ENCODE assay signal across 8 cellular contexts in the genomic region with DNA sequence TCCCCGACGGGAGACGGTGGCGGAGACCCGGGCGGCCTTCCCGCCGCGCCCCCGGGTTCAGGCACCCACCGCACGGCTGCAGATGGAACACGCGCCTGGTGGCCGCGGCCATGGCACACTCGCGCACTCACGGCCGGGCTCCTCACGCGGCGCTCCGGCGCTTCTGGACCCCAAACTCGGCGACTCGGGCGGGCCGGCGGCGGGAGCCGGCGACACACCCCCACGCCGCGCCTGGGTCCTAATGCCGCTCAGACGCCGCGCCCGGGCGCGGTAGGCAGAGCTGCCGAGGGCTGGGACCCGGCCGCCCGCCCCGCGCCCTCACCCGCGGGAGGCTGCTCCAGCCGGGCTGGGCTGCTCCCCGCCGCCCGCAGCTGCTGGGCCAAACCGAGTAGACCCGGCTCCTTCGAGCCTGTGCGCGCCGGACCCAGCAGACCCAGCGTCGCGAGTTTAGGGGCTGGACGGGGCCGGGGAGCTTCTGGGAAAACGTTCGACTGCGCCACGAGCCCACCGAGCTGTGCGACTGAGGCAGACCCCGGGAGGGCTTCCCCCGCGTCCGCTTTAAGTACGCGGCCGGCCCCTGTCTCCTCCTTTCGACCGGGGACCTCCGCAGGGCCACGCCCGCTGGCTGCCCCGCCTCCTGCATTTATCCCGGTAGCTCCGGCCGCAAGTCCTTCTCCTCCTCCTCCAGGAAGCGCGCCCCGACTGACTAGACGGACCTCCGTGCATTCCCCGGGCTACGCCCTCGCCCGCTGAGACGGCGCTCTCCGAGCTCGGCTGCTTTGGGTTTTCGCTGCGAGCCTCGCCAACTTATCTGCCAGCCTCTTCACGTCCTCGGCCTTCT. TPM values are rescaled to one million over a fixed set of nuclear protein-coding genes. Genes with fewer than 3 reads are reported as not detected.
A peak's percentile ranks its signal among the peaks of the same experiment; 100 is the strongest.
DNase-seq lines count a peak whose midpoint lies in the region; ATAC-seq and TF ChIP-seq lines count a peak whose summit lies in the region.

A gene (minus strand): TSS at position 165 of the 841 bp plus-strand sequence. CDS start 53 bp downstream, at position 112.

- peak; percentile 85 for DNase-seq in GM13976 (ENCODE audit: low spot score)
- peak; percentile 76 for DNase-seq in Karpas-422
- peak; percentile 19 for DNase-seq in T-helper 22 cell (ENCODE audit: low read depth)
- peak; percentile 45 for DNase-seq in dedifferentiated amniotic fluid mesenchymal stem cell (ENCODE audit: extremely low spot score)
- peak; percentile 85 to 92 for DNase-seq in left lung

- peak within 1 kb of the TSS; percentile 73 for H3K4me3 ChIP-seq in ACC112 (ENCODE audit: low read depth, low read length)
- H3K4me3 ChIP-seq in Karpas-422 (ENCODE audit: low read length), result peak within 1 kb of the TSS; percentile 72
- peak within 1 kb of the TSS; percentile 73 to 79 for H3K4me3 ChIP-seq in left lung

- peak within 1 kb of the TSS; percentile 85 for H3K4me2 ChIP-seq in Karpas-422 (ENCODE audit: low read depth, low read length, poor library complexity, severe bottlenecking)

- no peaks in the 10 kb centered on the region for H3K9me3 Mint-ChIP-seq in stimulated activated naive CD8-positive, alpha-beta T cell treated with anti-CD3 and anti-CD28 coated beads, Interleukin-15, Interleukin-2, amounts not matched to agents 100 ng/mL and 50 ng/mL, for 24 hours

- H4K20me1 ChIP-seq in Karpas-422 (ENCODE audit: insufficient read depth, low read depth, low read length), result no peaks in the 10 kb centered on the region

- H3K79me2 ChIP-seq in ACC112 (ENCODE audit: control insufficient read depth, insufficient read depth, low read length, unreplicated experiment) (no peaks in the 10 kb centered on the region), Karpas-422 (ENCODE audit: low read length) (no peaks in the 10 kb centered on the region)

- peak within 1 kb of the TSS; percentile 81 for H3K4me3 Mint-ChIP-seq in stimulated activated naive CD8-positive, alpha-beta T cell treated with anti-CD3 and anti-CD28 coated beads, Interleukin-15, Interleukin-2, amounts not matched to agents 100 ng/mL and 50 ng/mL, for 24 hours

- peak within 1 kb of the TSS; percentile 64 for H3K9ac ChIP-seq in Karpas-422 (ENCODE audit: low read length)

- no peaks in the 10 kb centered on the region for H3K4me1 ChIP-seq in ACC112 (ENCODE audit: control insufficient read depth, insufficient read depth, low read length, unreplicated experiment)
- peaks cover 14% of the 10 kb centered on the region for H3K4me1 ChIP-seq in Karpas-422 (ENCODE audit: low read length)
- peaks cover 8 to 28% of the 10 kb centered on the region in 2 donors for H3K4me1 ChIP-seq in left lung

- H2AFZ ChIP-seq in ACC112 (ENCODE audit: low read length, unreplicated experiment), result peak within 1 kb of the TSS; percentile 69
- peak within 1 kb of the TSS; percentile 93 for H2AFZ ChIP-seq in Karpas-422 (ENCODE audit: low read length)

- intact Hi-C loops in left lung (cut with DNase I), result no loop called here

- ATAC-seq in left lung (peak; percentile 86), HG02884 (IDR thresholded peaks at IDR 0.05; ENCODE audit: unreplicated experiment) (no peak)

- TF ChIP-seq CTCF in GM13976 (IDR thresholded peaks at IDR 0.05; ENCODE audit: borderline replicate concordance, control extremely low read depth, extremely low read depth, insufficient read depth, missing control alignments) (no peak), left lung (IDR thresholded peaks at IDR 0.05) (no peak)

- H3K9me3 ChIP-seq in Karpas-422 (ENCODE audit: low read length) (no peaks in the 10 kb centered on the region), left lung (no peaks in the 10 kb centered on the region)

- H3K27ac ChIP-seq in ACC112 (ENCODE audit: low read depth, low read length) (no peak within 1 kb of the TSS), Karpas-422 (ENCODE audit: low read length) (no peak within 1 kb of the TSS), left lung (no peak within 1 kb of the TSS)

- peaks cover 7% of the 10 kb centered on the region for H3K4me1 Mint-ChIP-seq in stimulated activated naive CD8-positive, alpha-beta T cell treated with anti-CD3 and anti-CD28 coated beads, Interleukin-15, Interleukin-2, amounts not matched to agents 100 ng/mL and 50 ng/mL, for 24 hours (ENCODE audit: low read depth)

- no peaks in the 10 kb centered on the region for H3K9me2 ChIP-seq in Karpas-422 (replicated peaks; ENCODE audit: insufficient read depth, low read length)

- in situ Hi-C loops in GM13976 (cut with MboI; ENCODE audit: low sequenced_read_pairs, unreplicated experiment), result no loop called here

- H3K36me3 ChIP-seq in ACC112 (ENCODE audit: insufficient read depth, low read length), result no peaks in the 10 kb centered on the region
- H3K36me3 ChIP-seq in Karpas-422 (ENCODE audit: insufficient read depth, low read length), result no peaks in the 10 kb centered on the region
- H3K36me3 ChIP-seq in left lung, result no peaks in the 10 kb centered on the region

- peaks cover 50% of the 10 kb centered on the region for H3K27me3 Mint-ChIP-seq in stimulated activated naive CD8-positive, alpha-beta T cell treated with anti-CD3 and anti-CD28 coated beads, Interleukin-15, Interleukin-2, amounts not matched to agents 100 ng/mL and 50 ng/mL, for 24 hours

- no peak within 1 kb of the TSS for H3K27ac Mint-ChIP-seq in stimulated activated naive CD8-positive, alpha-beta T cell treated with anti-CD3 and anti-CD28 coated beads, Interleukin-15, Interleukin-2, amounts not matched to agents 100 ng/mL and 50 ng/mL, for 24 hours

- H3K27me3 ChIP-seq in ACC112 (ENCODE audit: insufficient read depth, low read length) (peaks cover 48% of the 10 kb centered on the region), Karpas-422 (ENCODE audit: low read length) (no peaks in the 10 kb centered on the region), left lung (peaks cover 19 to 99% of the 10 kb centered on the region in 2 donors)

- H3K36me3 Mint-ChIP-seq in stimulated activated naive CD8-positive, alpha-beta T cell treated with anti-CD3 and anti-CD28 coated beads, Interleukin-15, Interleukin-2, amounts not matched to agents 100 ng/mL and 50 ng/mL, for 24 hours (ENCODE audit: low read depth), result peaks cover 3% of the 10 kb centered on the region

RNA-seq across cellular contexts. Expression of the gene that starts here (rescaled TPM):
- 0.36 and 0.60 TPM in 2 replicates for total RNA-seq in Karpas-422 (2014; rRNA removed; shearing (Covaris generic); ENCODE audit: low replicate concordance)
- 1 to 10 TPM; 3.5 to 4.8 TPM for total RNA-seq in left lung

Comparison
In these comparisons a context has a peak if more than half of its experiments do, and no peak if none do; other contexts are left out.
1. Peak in DNase-seq, H3K4me3 ChIP-seq, H3K9ac ChIP-seq and H3K4me2 ChIP-seq in Karpas-422; RNA of the gene not detected or under 1 TPM.
2. DNase-seq: peak in every context shown above with its lines; median percentile 88 in left lung; 85 in GM13976; 76 in Karpas-422; 45 in dedifferentiated amniotic fluid mesenchymal stem cell; 19 in T-helper 22 cell.